In genomic region chr20:52251827-52252226, GRCh38 we compare ENCODE assay signal across 31 cellular contexts.
"Had no signal": no experiment of that assay in that cellular context is flagged by ENCODE, and none has a peak within 500 bp of the region (broad histone marks: within the 10 kb centered on the region; RNA-seq: fewer than 3 reads in every experiment).

No MANE protein-coding gene starts in this region.

- H3K27me3 ChIP-seq: neural progenitor cell, suprapubic skin, testis, tibial artery, transverse colon, upper lobe of right lung, uterus had no signal

- H3K27ac ChIP-seq: neural progenitor cell, parathyroid adenoma, psoas muscle, skin epidermis, spleen, suprapubic skin, testis, tibial artery, transverse colon, upper lobe of right lung, uterus had no signal

- H3K4me2 ChIP-seq: neural progenitor cell, smooth muscle cell had no signal

- H3K4me3 ChIP-seq: neural progenitor cell, psoas muscle, skin epidermis, smooth muscle cell, spleen, suprapubic skin, testis, tibial artery, transverse colon, upper lobe of right lung, uterus had no signal

- H3K27ac Mint-ChIP-seq: natural killer cell; nephron; neural progenitor cell; progenitor cell of endocrine pancreas; stimulated activated memory B cell treated with anti-CD40 and anti-IgM and Interleukin-4, amounts not matched to agents 10 μg/mL and 1 μg/mL and 100 μg/mL, for 72 hours; type B pancreatic cell had no signal

- H3K36me3 ChIP-seq: neural progenitor cell, spleen, suprapubic skin, tibial artery, transverse colon, upper lobe of right lung, uterus had no signal

- H3K9me3 Mint-ChIP-seq: natural killer cell; stimulated activated naive CD8-positive, alpha-beta T cell treated with anti-CD3 and anti-CD28 coated beads, Interleukin-15, amount 100 ng/mL, for 72 hours had no signal

- H3K9ac ChIP-seq: neural progenitor cell, parathyroid adenoma had no signal

- H3K36me3 Mint-ChIP-seq: natural killer cell; neural progenitor cell; stimulated activated memory B cell treated with anti-CD40 and anti-IgM and Interleukin-4, amounts not matched to agents 10 μg/mL and 1 μg/mL and 100 μg/mL, for 72 hours; type B pancreatic cell had no signal

- DNase-seq: naive thymus-derived CD4-positive, alpha-beta T cell; natural killer cell; occipital lobe; posterior cingulate gyrus; psoas muscle; right cardiac atrium; spleen; stimulated activated CD4-positive, alpha-beta T cell treated with anti-CD3 and anti-CD28 coated beads, Interleukin-12 subunit alpha, Interleukin-12 subunit beta, amount 100 ng/mL, for 4 hours; stimulated activated CD4-positive, alpha-beta T cell treated with anti-CD3 and anti-CD28 coated beads, Interleukin-1b, Interleukin-23, amount 100 ng/mL, for 48 hours; stimulated activated CD4-positive, alpha-beta T cell treated with anti-CD3 and anti-CD28 coated beads, Interleukin-4, amount 100 ng/mL, for 1 hour; stimulated activated CD4-positive, alpha-beta T cell treated with anti-CD3 and anti-CD28 coated beads, Interleukin-4, amount 100 ng/mL, for 4 hours; stimulated activated CD8-positive, alpha-beta memory T cell treated with anti-CD3 and anti-CD28 coated beads, Interleukin-4, amount 100 ng/mL, for 48 hours; stimulated activated naive CD4-positive, alpha-beta T cell; stimulated activated naive CD8-positive, alpha-beta T cell treated with anti-CD3 and anti-CD28 coated beads, Interleukin-15, amount 100 ng/mL, for 72 hours; stimulated activated naive CD8-positive, alpha-beta T cell treated with anti-CD3 and anti-CD28 coated beads, Interleukin-15, Interleukin-2, amounts not matched to agents 100 U/mL and 50 U/mL, for 24 hours; substantia nigra; testis; tibial artery; transverse colon; upper lobe of right lung; uterus had no signal

- H3K9me3 ChIP-seq: psoas muscle, suprapubic skin, testis, tibial artery, transverse colon, upper lobe of right lung, uterus had no signal

- H3K4me3 Mint-ChIP-seq: naive thymus-derived CD4-positive, alpha-beta T cell; natural killer cell; nephron; neural progenitor cell; stimulated activated memory B cell treated with anti-CD40 and anti-IgM and Interleukin-4, amounts not matched to agents 10 μg/mL and 1 μg/mL and 100 μg/mL, for 72 hours; stimulated activated naive CD8-positive, alpha-beta T cell treated with anti-CD3 and anti-CD28 coated beads, Interleukin-15, amount 100 ng/mL, for 72 hours; type B pancreatic cell had no signal

- ATAC-seq: naive thymus-derived CD4-positive, alpha-beta T cell; natural killer cell; psoas muscle; right cardiac atrium; sciatic nerve; stimulated activated memory B cell treated with anti-CD40 and anti-IgM and Interleukin-4, amounts not matched to agents 10 μg/mL and 1 μg/mL and 100 μg/mL, for 72 hours; stimulated activated naive CD8-positive, alpha-beta T cell treated with anti-CD3 and anti-CD28 coated beads, Interleukin-15, amount 100 ng/mL, for 72 hours; stimulated activated naive CD8-positive, alpha-beta T cell treated with anti-CD3 and anti-CD28 coated beads, Interleukin-15, Interleukin-2, amounts not matched to agents 100 U/mL and 50 U/mL, for 24 hours; upper lobe of right lung had no signal

- H3K4me1 ChIP-seq: neural progenitor cell, parathyroid adenoma, psoas muscle, spleen, suprapubic skin, testis, tibial artery, transverse colon, upper lobe of right lung, uterus had no signal

- H3K79me2 ChIP-seq: parathyroid adenoma had no signal

- H2AFZ ChIP-seq: neural progenitor cell, parathyroid adenoma had no signal

- H3K4me1 Mint-ChIP-seq: natural killer cell; nephron; neural progenitor cell; stimulated activated memory B cell treated with anti-CD40 and anti-IgM and Interleukin-4, amounts not matched to agents 10 μg/mL and 1 μg/mL and 100 μg/mL, for 72 hours; stimulated activated naive CD8-positive, alpha-beta T cell treated with anti-CD3 and anti-CD28 coated beads, Interleukin-15, amount 100 ng/mL, for 72 hours had no signal
